1 cellular context compared by ENCODE assay signal in genomic region chr13:111257899-111258298, GRCh38.
A peak's percentile ranks its signal among the peaks of the same experiment; 100 is the strongest.
TF ChIP-seq lines count a peak whose summit lies in the region.

No MANE protein-coding gene starts in this region.

TF ChIP-seq in HEK293, 187 proteins besides CTCF, POLR2A, EP300 and RAD21:
- TF ChIP-seq ZIC2 (tag by site-specific recombination; IDR thresholded peaks at IDR 0.05): 0 out of 2 replicates have a peak, but pooled peaks have one; percentile 22
